In genomic region chr1:74811421-74812179, GRCh38 we compare ENCODE assay signal across 8 cellular contexts.
DNase-seq lines count a peak whose midpoint lies in the region; ATAC-seq and TF ChIP-seq lines count a peak whose summit lies in the region.
"Had no signal": no experiment of that assay in that cellular context is flagged by ENCODE, and none has a peak within 500 bp of the region (broad histone marks: within the 10 kb centered on the region; RNA-seq: fewer than 3 reads in every experiment).

No MANE protein-coding gene starts in this region.

- DNase-seq in fibroblast of pulmonary artery (ENCODE audit: low read depth) (peak; percentile 1), ecto neural progenitor cell (ENCODE audit: low spot score) (no peak), cardiac septum (ENCODE audit: low spot score) (no peak), C1 segment of cervical spinal cord (lab: John Stamatoyannopoulos, UW) (no peak)
- DNase-seq: effector memory CD8-positive, alpha-beta T cell had no signal

- no peak overlapping the region for H3K4me3 ChIP-seq in fibroblast of pulmonary artery (replicated peaks; ENCODE audit: low read depth, low read length)

- peak; percentile 36 for ATAC-seq in GM18870 (IDR thresholded peaks at IDR 0.05; ENCODE audit: unreplicated experiment)
- ATAC-seq in GM21825 (IDR thresholded peaks at IDR 0.05; ENCODE audit: unreplicated experiment), result peak; percentile 54
- peak; percentile 44 for ATAC-seq in HG03575 (IDR thresholded peaks at IDR 0.05; ENCODE audit: extremely low read depth, insufficient number of reproducible peaks, low FRiP score, unreplicated experiment)
- ATAC-seq: effector memory CD8-positive, alpha-beta T cell had no signal

- TF ChIP-seq CTCF in fibroblast of pulmonary artery (IDR thresholded peaks at IDR 0.05; ENCODE audit: low read length, missing control alignments), result no peak

- intact Hi-C loops in cardiac septum (cut with DNase I), result no loop called here
